8 cellular contexts compared by ENCODE assay signal in the genomic region with DNA sequence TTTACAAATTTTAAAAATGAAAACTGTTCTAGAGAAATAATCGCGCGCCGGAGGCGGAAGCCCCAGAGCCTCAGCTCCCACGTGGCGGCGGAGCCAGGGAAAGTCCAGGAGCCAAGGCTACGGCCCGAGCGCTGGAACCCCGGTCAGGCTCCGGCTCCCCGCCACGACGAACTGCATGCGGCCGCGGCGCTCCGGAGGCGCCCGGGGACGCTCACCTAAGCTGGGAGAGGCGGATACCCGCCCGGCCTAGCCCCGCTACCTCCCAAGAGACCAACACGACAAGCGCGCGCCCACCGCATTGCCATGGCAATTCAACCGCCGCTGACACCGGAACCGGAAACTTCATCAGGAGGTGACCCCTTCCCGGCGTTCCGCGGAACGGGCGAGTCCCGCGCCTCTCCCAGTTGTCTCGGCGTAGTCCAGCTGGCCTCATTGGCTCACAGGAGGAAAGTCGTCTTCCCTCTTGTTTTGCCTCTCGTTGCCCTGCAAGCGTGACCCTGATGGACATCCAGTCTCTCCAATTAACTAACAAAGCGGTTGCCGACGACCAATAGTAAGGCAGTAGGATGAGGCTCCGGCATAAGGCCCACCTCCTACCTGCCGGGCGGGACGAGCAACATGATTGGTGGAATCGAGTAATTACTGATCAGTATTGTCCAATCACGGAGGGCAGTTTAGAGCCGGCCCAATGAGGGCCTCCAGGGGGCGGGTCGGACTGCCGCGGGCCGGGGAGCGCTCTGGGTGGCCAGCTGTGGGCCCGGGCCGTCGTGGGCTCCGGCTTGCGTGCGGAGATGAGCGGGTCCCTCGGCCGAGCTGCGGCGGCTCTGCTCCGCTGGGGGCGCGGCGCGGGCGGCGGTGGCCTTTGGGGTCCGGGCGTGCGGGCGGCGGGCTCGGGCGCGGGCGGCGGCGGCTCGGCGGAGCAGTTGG. TPM values are rescaled to one million over a fixed set of nuclear protein-coding genes. Genes with fewer than 3 reads are reported as not detected.
DNase-seq lines count a peak whose midpoint lies in the region; ATAC-seq lines count a peak whose summit lies in the region.

A gene (plus strand): TSS at position 752 of the 927 bp plus-strand sequence. CDS start 40 bp downstream, at position 792.

- peak within 1 kb of the TSS; percentile 73 for H3K4me3 ChIP-seq in effector memory CD4-positive, alpha-beta T cell (ENCODE audit: insufficient read depth, low read depth, low read length, poor library complexity, severe bottlenecking)

- H3K9me3 ChIP-seq in effector memory CD4-positive, alpha-beta T cell (ENCODE audit: control insufficient read depth, low read length): no peaks in the 10 kb centered on the region

- ATAC-seq in GM21360 (IDR thresholded peaks at IDR 0.05; ENCODE audit: unreplicated experiment): peak; percentile 94

- DNase-seq in COLO668 (lab: John Stamatoyannopoulos, UW; ENCODE audit: unreplicated experiment) (peak; percentile 100), HT1080 (ENCODE audit: low read depth) (peak; percentile 100), NOMO-1 treated with DMSO at 0.1 percent for 48 hours (lab: John Stamatoyannopoulos, UW; ENCODE audit: unreplicated experiment) (peak; percentile 99), lung microvascular endothelial cell (ENCODE audit: low read depth in 2 of 2) (peak; percentile 100)
- peak; percentile 95 to 97 for DNase-seq in activated CD8-positive, alpha-beta memory T cell treated with anti-CD3 and anti-CD28 coated beads for 4 hours (ENCODE audit: low read depth in 2 of 2)
- DNase-seq in effector memory CD4-positive, alpha-beta T cell: peak; percentile 96 to 99 (median 98)
- peak; percentile 91 to 96 (median 92) for DNase-seq in stimulated activated CD4-positive, alpha-beta T cell treated with anti-CD3 and anti-CD28 coated beads, TNF-alpha, amount 100 ng/mL, for 48 hours (ENCODE audit: low read depth in 3 of 3)

- H3K36me3 ChIP-seq in effector memory CD4-positive, alpha-beta T cell (ENCODE audit: control insufficient read depth, insufficient read depth, low read length): no peaks in the 10 kb centered on the region

- H3K27ac ChIP-seq in effector memory CD4-positive, alpha-beta T cell (ENCODE audit: insufficient read depth, low read length, poor library complexity, severe bottlenecking): peak within 1 kb of the TSS; percentile 87

- no peaks in the 10 kb centered on the region for H3K27me3 ChIP-seq in effector memory CD4-positive, alpha-beta T cell (replicated peaks; ENCODE audit: control insufficient read depth, insufficient read depth, low read length, poor library complexity, severe bottlenecking)

- H3K4me1 ChIP-seq in effector memory CD4-positive, alpha-beta T cell (ENCODE audit: control insufficient read depth, insufficient read depth, low read length, poor library complexity, severe bottlenecking): peaks cover 32% of the 10 kb centered on the region

RNA-seq across cellular contexts. Expression of the gene that starts here (rescaled TPM):
- 112 and 114 TPM in 2 replicates for total RNA-seq in HT1080 (2014; rRNA removed; shearing (Covaris generic))
- polyA plus RNA-seq in HT1080 (2015; cell fraction: cytosol; rRNA removed): 65.5 and 67.0 TPM in 2 replicates
- 14.3 and 14.4 TPM in 2 replicates for polyA plus RNA-seq in HT1080 (2015; cell fraction: nucleus; rRNA removed)
- 31.8 and 32.9 TPM in 2 replicates for total RNA-seq in lung microvascular endothelial cell

Comparison
In these comparisons a context has a peak if more than half of its experiments do, and no peak if none do; other contexts are left out.
1. Peak in every context shown above with its lines: DNase-seq, ATAC-seq, H3K4me3 ChIP-seq and H3K27ac ChIP-seq.